Comparison of ENCODE assay signal across 1 cellular context in the genomic region with DNA sequence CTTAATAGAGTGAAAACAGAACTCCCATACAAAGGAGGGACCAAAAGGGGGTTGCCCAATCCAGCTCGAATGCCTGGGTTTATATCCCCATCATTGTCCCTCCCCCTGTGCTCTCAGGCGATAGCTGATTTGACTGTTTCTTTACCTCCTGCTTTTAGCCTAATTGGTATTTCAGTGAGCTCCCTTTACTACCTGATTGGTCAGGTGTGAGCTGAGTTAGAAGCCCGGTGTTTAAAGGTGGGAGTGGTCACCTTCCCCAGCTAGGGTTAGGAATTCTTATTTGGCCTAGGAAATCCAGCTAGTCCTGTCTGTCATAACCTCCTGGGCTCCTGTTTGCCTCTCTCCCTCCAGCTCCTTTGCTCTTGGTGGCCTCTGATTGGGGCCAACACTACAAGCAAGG.
TF ChIP-seq lines count a peak whose summit lies in the region.

No MANE protein-coding gene starts in this region.

TF ChIP-seq in IMR-90, 13 proteins besides CTCF, POLR2A, EP300 and RAD21:
- TF ChIP-seq CEBPB (IDR thresholded peaks at IDR 0.05; ENCODE audit: low read depth, low read length) (peak; percentile 26; the same call in 1 of the 2 replicates), BHLHE40 (IDR thresholded peaks at IDR 0.05; ENCODE audit: low read depth, low read length) (no peak)
- TF ChIP-seq, protein P1, sequence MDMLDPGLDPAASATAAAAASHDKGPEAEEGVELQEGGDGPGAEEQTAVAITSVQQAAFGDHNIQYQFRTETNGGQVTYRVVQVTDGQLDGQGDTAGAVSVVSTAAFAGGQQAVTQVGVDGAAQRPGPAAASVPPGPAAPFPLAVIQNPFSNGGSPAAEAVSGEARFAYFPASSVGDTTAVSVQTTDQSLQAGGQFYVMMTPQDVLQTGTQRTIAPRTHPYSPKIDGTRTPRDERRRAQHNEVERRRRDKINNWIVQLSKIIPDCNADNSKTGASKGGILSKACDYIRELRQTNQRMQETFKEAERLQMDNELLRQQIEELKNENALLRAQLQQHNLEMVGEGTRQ (IDR thresholded peaks at IDR 0.05; ENCODE audit: low read depth, low read length), result no peak
